In the genomic region with DNA sequence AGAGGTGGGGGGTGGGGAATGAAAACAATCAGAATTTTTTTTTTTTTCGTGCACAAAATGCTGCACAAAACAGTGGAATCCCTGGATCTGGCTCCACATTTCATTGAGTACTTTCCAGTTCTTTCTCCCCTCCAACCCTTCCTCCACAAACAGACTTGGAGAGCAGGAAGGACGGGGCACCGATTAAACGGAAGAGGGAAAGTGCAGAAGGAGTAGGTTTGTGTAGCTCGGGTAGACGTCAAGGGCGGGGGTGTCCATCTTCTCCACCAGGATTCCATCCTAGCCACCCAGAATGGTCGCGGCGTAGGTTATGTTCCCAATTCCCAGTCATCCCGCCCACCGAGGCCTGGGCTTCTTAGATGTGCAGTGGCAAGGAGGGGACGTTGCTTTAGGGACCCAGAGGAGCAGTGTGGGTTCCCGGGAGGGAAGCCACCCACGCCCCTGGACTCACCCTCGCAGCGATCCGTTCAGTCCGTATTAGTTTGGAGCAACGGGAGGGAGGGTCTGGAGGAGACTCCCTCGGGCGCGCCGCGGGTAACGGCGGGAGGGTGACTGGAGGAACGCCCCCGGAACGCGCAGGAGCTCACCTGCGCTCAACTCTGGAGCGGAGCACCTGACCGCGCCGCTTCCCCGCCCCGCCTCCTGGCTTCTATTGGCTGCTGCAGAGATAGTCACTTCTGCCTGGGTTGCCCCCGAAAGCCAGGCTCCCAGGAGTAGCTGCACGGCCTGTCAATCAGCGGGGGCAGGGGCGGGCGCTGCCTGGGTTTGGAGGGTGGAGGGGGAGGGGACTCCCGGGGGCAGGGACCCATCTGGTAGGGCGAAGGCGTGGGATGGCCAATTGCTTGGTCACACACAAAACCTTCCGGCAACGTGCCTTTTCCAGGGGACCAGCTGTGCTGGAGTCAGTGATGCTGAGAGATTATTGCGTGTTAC, we compare ENCODE assay signal across 9 cellular contexts. TPM values are rescaled to one million over a fixed set of nuclear protein-coding genes. Genes with fewer than 3 reads are reported as not detected.
DNase-seq lines count a peak whose midpoint lies in the region; ATAC-seq and TF ChIP-seq lines count a peak whose summit lies in the region.
"Had no signal": no experiment of that assay in that cellular context is flagged by ENCODE, and none has a peak within 500 bp of the region (broad histone marks: within the 10 kb centered on the region; RNA-seq: fewer than 3 reads in every experiment).

A gene with protein sequence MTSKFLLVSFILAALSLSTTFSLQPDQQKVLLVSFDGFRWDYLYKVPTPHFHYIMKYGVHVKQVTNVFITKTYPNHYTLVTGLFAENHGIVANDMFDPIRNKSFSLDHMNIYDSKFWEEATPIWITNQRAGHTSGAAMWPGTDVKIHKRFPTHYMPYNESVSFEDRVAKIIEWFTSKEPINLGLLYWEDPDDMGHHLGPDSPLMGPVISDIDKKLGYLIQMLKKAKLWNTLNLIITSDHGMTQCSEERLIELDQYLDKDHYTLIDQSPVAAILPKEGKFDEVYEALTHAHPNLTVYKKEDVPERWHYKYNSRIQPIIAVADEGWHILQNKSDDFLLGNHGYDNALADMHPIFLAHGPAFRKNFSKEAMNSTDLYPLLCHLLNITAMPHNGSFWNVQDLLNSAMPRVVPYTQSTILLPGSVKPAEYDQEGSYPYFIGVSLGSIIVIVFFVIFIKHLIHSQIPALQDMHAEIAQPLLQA (minus strand): TSS at position 624 of the 933 bp plus-strand sequence. CDS start 2,718 bp downstream, outside the sequence.

- no peak within 1 kb of the TSS for H3K27ac ChIP-seq in SJCRH30

- peak; percentile 65 to 77 for ATAC-seq in activated CD4-positive, CD25-positive, alpha-beta regulatory T cell treated with anti-CD3 and anti-CD28 coated beads, Interleukin-2, amount 50 U/mL, for 24 hours

- peak; percentile 28 for TF ChIP-seq POLR2A in GM10847 (IDR thresholded peaks at IDR 0.05; ENCODE audit: extremely low read depth, insufficient read length)

- no peaks in the 10 kb centered on the region for H3K27me3 ChIP-seq in SJCRH30

- CTCF ChIA-PET in HEK293T (lab: Yijun Ruan, JAX): interaction anchor here (1.4 kb wide), 1 partner anchor 81 kb away, joined by 3 read pairs; no protein-coding TSS in a partner anchor

- POLR2A ChIA-PET in HEK293T (lab: Yijun Ruan, JAX): interaction anchor here (0.6 to 2.3 kb wide), 8 partner anchors 8 to 948 kb away, joined by 3 to 10 read pairs (median 4); a partner anchor contains a TSS

- H3K4me1 ChIP-seq in SJCRH30: no peaks in the 10 kb centered on the region

- H3K36me3 ChIP-seq in SJCRH30: no peaks in the 10 kb centered on the region

- no peaks in the 10 kb centered on the region for H3K9me3 ChIP-seq in SJCRH30 (replicated peaks)

- peak; percentile 89 for DNase-seq in HEK293T (ENCODE audit: extremely low spot score)
- peak; percentile 93 to 97 (median 95) for DNase-seq in NCI-H1417 (lab: John Stamatoyannopoulos, UW)
- DNase-seq in central memory CD4-positive, alpha-beta T cell: peak; percentile 55
- DNase-seq in kidney glomerular epithelial cell (lab: John Stamatoyannopoulos, UW): peak; percentile 80
- peak; percentile 27 to 30 for DNase-seq in stimulated activated CD4-positive, alpha-beta T cell treated with anti-CD3 and anti-CD28 coated beads, Interleukin-15, amount 100 ng/mL, for 1 hour (ENCODE audit: low read depth in 1 of 2, low spot score in 1 of 2)
- DNase-seq in SJCRH30: no peak

- no peak within 1 kb of the TSS for H3K4me3 ChIP-seq in SJCRH30

TF ChIP-seq in HEK293T, 16 proteins besides CTCF, POLR2A, EP300 and RAD21:
- no peak for TF ChIP-seq BHLHE40 (IDR thresholded peaks at IDR 0.05; ENCODE audit: borderline replicate concordance)
- TF ChIP-seq, protein P1, sequence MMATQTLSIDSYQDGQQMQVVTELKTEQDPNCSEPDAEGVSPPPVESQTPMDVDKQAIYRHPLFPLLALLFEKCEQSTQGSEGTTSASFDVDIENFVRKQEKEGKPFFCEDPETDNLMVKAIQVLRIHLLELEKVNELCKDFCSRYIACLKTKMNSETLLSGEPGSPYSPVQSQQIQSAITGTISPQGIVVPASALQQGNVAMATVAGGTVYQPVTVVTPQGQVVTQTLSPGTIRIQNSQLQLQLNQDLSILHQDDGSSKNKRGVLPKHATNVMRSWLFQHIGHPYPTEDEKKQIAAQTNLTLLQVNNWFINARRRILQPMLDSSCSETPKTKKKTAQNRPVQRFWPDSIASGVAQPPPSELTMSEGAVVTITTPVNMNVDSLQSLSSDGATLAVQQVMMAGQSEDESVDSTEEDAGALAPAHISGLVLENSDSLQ (IDR thresholded peaks at IDR 0.05): peak; percentile 99
- TF ChIP-seq HDGF (IDR thresholded peaks at IDR 0.05; ENCODE audit: borderline replicate concordance): no peak
- TF ChIP-seq ZNF384 (IDR thresholded peaks at IDR 0.05): peak; percentile 56

RNA-seq across cellular contexts. Expression of the gene that starts here (rescaled TPM):
- total RNA-seq in SJCRH30 (2014; rRNA removed; shearing (Covaris generic)): not detected in 2 replicates
- total RNA-seq: pulmonary artery endothelial cell had no signal

Comparison
In these comparisons a context has a peak if more than half of its experiments do, and no peak if none do; other contexts are left out.
1. DNase-seq: peak in HEK293T (single experiment), NCI-H1417 (3 of 3), central memory CD4-positive, alpha-beta T cell (single experiment), kidney glomerular epithelial cell (single experiment) and stimulated activated CD4-positive, alpha-beta T cell treated with anti-CD3 and anti-CD28 coated beads, Interleukin-15, amount 100 ng/mL, for 1 hour (2 of 2); none in SJCRH30 (0 of 2).